ENCODE assay signal across 8 cellular contexts in genomic region chr6:28489366-28490190, GRCh38. TPM values are rescaled to one million over a fixed set of nuclear protein-coding genes. Genes with fewer than 3 reads are reported as not detected.
DNase-seq lines count a peak whose midpoint lies in the region; ATAC-seq, FAIRE-seq and TF ChIP-seq lines count a peak whose summit lies in the region.

No MANE protein-coding gene starts in this region.

- H3K27me3 Mint-ChIP-seq in Calu3 (ENCODE audit: unreplicated experiment), result peaks cover 21% of the 10 kb centered on the region
- H3K27me3 Mint-ChIP-seq in activated T-cell treated with anti-CD3 and anti-CD28 coated beads, Interleukin-2, amount 50 U/mL, for 4 hours (ENCODE audit: low read depth), result peaks cover 62% of the 10 kb centered on the region

- CTCF ChIA-PET in Calu3 (lab: Charles Lee), result interaction anchor here (0.7 kb wide), 1 partner anchor 97 kb away, joined by 4 read pairs; no protein-coding TSS in a partner anchor

- H3K27me3 ChIP-seq in pancreas, result peaks cover 0 to 44% (median 0%) of the 10 kb centered on the region in 4 donors

- H3K27ac Mint-ChIP-seq in Calu3 (ENCODE audit: unreplicated experiment), result no peak overlapping the region

- DNase-seq in Calu3 (no peak), NB4 (ENCODE audit: low read depth) (peak; percentile 95), germinal center (ENCODE audit: low spot score) (peak; percentile 49), pancreas (peak in 4 of 6 donors; percentile 26 to 57 (median 43)), T-helper 9 cell (no peak)
- DNase-seq in activated T-cell treated with anti-CD3 and anti-CD28 coated beads, Interleukin-2, amount 50 U/mL, for 4 hours, result peak; percentile 12

- no peaks in the 10 kb centered on the region for H3K36me3 ChIP-seq in pancreas

- no peak for FAIRE-seq in pancreas (lab: Jason Lieb, UNC)

- no peaks in the 10 kb centered on the region for H3K9me3 Mint-ChIP-seq in Calu3 (ENCODE audit: low read depth, unreplicated experiment)
- no peaks in the 10 kb centered on the region for H3K9me3 Mint-ChIP-seq in activated T-cell treated with anti-CD3 and anti-CD28 coated beads, Interleukin-2, amount 50 U/mL, for 4 hours

- H3K9me3 ChIP-seq in pancreas, result no peaks in the 10 kb centered on the region

- H3K27ac ChIP-seq in pancreas, result no peak overlapping the region

- no peaks in the 10 kb centered on the region for H3K4me1 ChIP-seq in pancreas

- whole genome bisulfite sequencing in pancreas, 2 donors, result 10 to 12% methylated on average over 40 of the region's 40 CpGs

- TF ChIP-seq POLR2A in NB4 (IDR thresholded peaks at IDR 0.05; ENCODE audit: extremely low read depth, insufficient read length), result peak; percentile 48

- H3K36me3 Mint-ChIP-seq in Calu3 (ENCODE audit: insufficient read depth, unreplicated experiment), result no peaks in the 10 kb centered on the region
- no peaks in the 10 kb centered on the region for H3K36me3 Mint-ChIP-seq in activated T-cell treated with anti-CD3 and anti-CD28 coated beads, Interleukin-2, amount 50 U/mL, for 4 hours (ENCODE audit: insufficient read depth)

- peak overlapping the region; percentile 77 for H3K4me3 ChIP-seq in NB4 (ENCODE audit: low read depth, low read length)
- peak overlapping the region in 2 of 4 donors; percentile 17 to 30 for H3K4me3 ChIP-seq in pancreas

- H3K4me3 Mint-ChIP-seq in Calu3 (ENCODE audit: low read depth, unreplicated experiment), result peak overlapping the region; percentile 45
- peak overlapping the region; percentile 68 for H3K4me3 Mint-ChIP-seq in activated T-cell treated with anti-CD3 and anti-CD28 coated beads, Interleukin-2, amount 50 U/mL, for 4 hours

- ATAC-seq in GM21723 (IDR thresholded peaks at IDR 0.05; ENCODE audit: unreplicated experiment), result peak; percentile 81
- peak; percentile 69 to 77 for ATAC-seq in activated T-cell treated with anti-CD3 and anti-CD28 coated beads, Interleukin-2, amount 50 U/mL, for 4 hours
- peak in 3 of 4 donors; percentile 43 to 87 (median 51) for ATAC-seq in pancreas
- ATAC-seq in GM19328 (IDR thresholded peaks at IDR 0.05; ENCODE audit: unreplicated experiment), result no peak

- TF ChIP-seq CTCF in Calu3 (IDR thresholded peaks at IDR 0.05; ENCODE audit: unreplicated experiment), result no peak
- no peak for TF ChIP-seq CTCF in NB4 (IDR thresholded peaks at IDR 0.05; ENCODE audit: low read depth, low read length)
- no peak for TF ChIP-seq CTCF in pancreas (IDR thresholded peaks at IDR 0.05)

- H3K4me1 Mint-ChIP-seq in Calu3 (ENCODE audit: low read depth, unreplicated experiment), result no peaks in the 10 kb centered on the region
- peaks cover 19% of the 10 kb centered on the region for H3K4me1 Mint-ChIP-seq in activated T-cell treated with anti-CD3 and anti-CD28 coated beads, Interleukin-2, amount 50 U/mL, for 4 hours (ENCODE audit: low read depth)

- intact Hi-C loops in Calu3 (cut with micrococcal nuclease; ENCODE audit: unreplicated experiment) (no loop called here), pancreas (cut with DNase I) (no loop called here)

- BruUV-seq in Calu3 (replicated peaks; lab: Mats Ljungman, UMichigan), result no TSS peak

RNA-seq across cellular contexts. Expression of gene GPX6, which starts 26.0 kb away (rescaled TPM):
- total RNA-seq in Calu3 (2022), result not detected in 2 replicates
- total RNA-seq in activated T-cell treated with anti-CD3 and anti-CD28 coated beads, Interleukin-2, amount 50 U/mL, for 4 hours, result not detected
- total RNA-seq in pancreas, result not detected
- not detected for polyA plus RNA-seq in pancreas

RNA-seq across cellular contexts. Expression of gene GPX5, which starts 36.1 kb away (rescaled TPM):
- not detected in 2 replicates for total RNA-seq in Calu3 (2022)
- total RNA-seq in activated T-cell treated with anti-CD3 and anti-CD28 coated beads, Interleukin-2, amount 50 U/mL, for 4 hours, result not detected
- not detected for total RNA-seq in pancreas
- polyA plus RNA-seq in pancreas, result not detected

RNA-seq across cellular contexts. Expression of gene ZSCAN23, which starts 46.3 kb away (rescaled TPM):
- 1.8 and 3.7 TPM in 2 replicates for total RNA-seq in Calu3 (2022)
- total RNA-seq in activated T-cell treated with anti-CD3 and anti-CD28 coated beads, Interleukin-2, amount 50 U/mL, for 4 hours, result under 1 TPM; 0.46 to 0.76 (median 0.69) TPM
- total RNA-seq in pancreas, result 1 to 10 TPM in 5 of 6 donors, under 1 TPM in 1; 0.75 to 3.3 (median 1.1) TPM
- polyA plus RNA-seq in pancreas, result under 1 TPM; 0.42 to 0.89 TPM

Comparison
In these comparisons a context has a peak if more than half of its experiments do, and no peak if none do; other contexts are left out.
1. DNase-seq: peak in NB4 (single experiment), activated T-cell treated with anti-CD3 and anti-CD28 coated beads, Interleukin-2, amount 50 U/mL, for 4 hours (single experiment), germinal center (single experiment) and pancreas (4 of 6); none in Calu3 (single experiment) and T-helper 9 cell (single experiment).